In the genomic region with DNA sequence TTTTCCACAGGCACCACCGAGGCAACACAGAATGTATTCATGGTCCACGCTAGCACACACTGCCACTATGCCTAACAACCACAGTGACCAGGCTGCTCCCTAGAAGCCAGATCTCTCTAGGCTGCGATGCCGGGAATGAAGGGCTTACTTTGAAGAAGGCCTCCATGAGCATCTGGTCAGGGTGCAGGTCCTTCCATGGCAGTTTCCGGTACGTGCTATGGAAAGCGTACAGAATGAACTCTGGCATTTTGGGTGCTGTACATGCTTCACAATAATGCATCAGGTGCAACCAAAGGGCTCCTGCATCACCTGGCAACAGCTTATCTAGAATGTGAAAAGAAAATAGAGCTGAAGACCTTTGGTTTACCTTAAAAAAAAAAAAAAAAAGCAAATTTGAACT, we compare ENCODE assay signal across 25 cellular contexts. TPM values are rescaled to one million over a fixed set of nuclear protein-coding genes. Genes with fewer than 3 reads are reported as not detected.
"Had no signal": no experiment of that assay in that cellular context is flagged by ENCODE, and none has a peak within 500 bp of the region (broad histone marks: within the 10 kb centered on the region; RNA-seq: fewer than 3 reads in every experiment).

No MANE protein-coding gene starts in this region.

- H3K4me1 Mint-ChIP-seq: mesothelial cell of epicardium had no signal

- H3K27ac Mint-ChIP-seq: mesothelial cell of epicardium had no signal

- DNase-seq: colonic mucosa; cortex of kidney; dermis blood vessel endothelial cell; dorsolateral prefrontal cortex; effector CD4-positive, alpha-beta T cell; effector memory CD4-positive, alpha-beta T cell; heart left ventricle; hypothalamus; immature natural killer cell; left cardiac atrium; left lung; left ventricle myocardium superior; lower lobe of right lung; mesenchymal stem cell; mucosa of descending colon had no signal

- H3K9me3 Mint-ChIP-seq: immature natural killer cell had no signal

- H3K4me3 ChIP-seq: colonic mucosa, dorsolateral prefrontal cortex, esophagus muscularis mucosa, gastroesophageal sphincter, heart left ventricle, hepatocyte, left lung, lower lobe of right lung, mucosa of descending colon had no signal

- H3K4me3 Mint-ChIP-seq: immature natural killer cell, mesothelial cell of epicardium had no signal

- H3K4me2 ChIP-seq: hepatocyte had no signal

- H3K4me1 ChIP-seq: colonic mucosa, esophagus muscularis mucosa, foreskin keratinocyte, gastroesophageal sphincter, heart left ventricle, left lung, lower lobe of right lung had no signal

- H3K36me3 ChIP-seq: colonic mucosa had no signal

- H3K9me3 ChIP-seq: colonic mucosa, esophagus muscularis mucosa, gastroesophageal sphincter, heart left ventricle, left lung, lower lobe of right lung, mucosa of descending colon had no signal

- ATAC-seq: foreskin keratinocyte, gastroesophageal sphincter, heart left ventricle, left cardiac atrium, left lung, left ventricle myocardium superior, lower lobe of right lung, mucosa of descending colon had no signal

- H3K27ac ChIP-seq: colonic mucosa, dorsolateral prefrontal cortex, esophagus muscularis mucosa, foreskin keratinocyte, gastroesophageal sphincter, heart left ventricle, hepatocyte, left lung, lower lobe of right lung had no signal

- FAIRE-seq: endothelial cell of umbilical vein, frontal cortex, keratinocyte had no signal

- H3K27me3 ChIP-seq: colonic mucosa, dorsolateral prefrontal cortex, esophagus muscularis mucosa, foreskin keratinocyte, gastroesophageal sphincter, heart left ventricle, hepatocyte, left lung had no signal

- H2AFZ ChIP-seq: hepatocyte had no signal

RNA-seq across cellular contexts. Expression of gene SIGLEC15, which starts 44.9 kb away (rescaled TPM):
- total RNA-seq: colonic mucosa, dermis blood vessel endothelial cell, endothelial cell of umbilical vein, frontal cortex, lung microvascular endothelial cell, mesothelial cell of epicardium, myocyte had no signal
- polyA plus RNA-seq: endothelial cell of umbilical vein, keratinocyte had no signal
